1 cellular context compared by ENCODE assay signal in genomic region chr6:134821397-134821796, GRCh38.
TF ChIP-seq lines count a peak whose summit lies in the region.

No MANE protein-coding gene starts in this region.

TF ChIP-seq in HEK293, 187 proteins besides CTCF, POLR2A, EP300 and RAD21 (continued from another document and continues in another):
- TF ChIP-seq, protein P1, sequence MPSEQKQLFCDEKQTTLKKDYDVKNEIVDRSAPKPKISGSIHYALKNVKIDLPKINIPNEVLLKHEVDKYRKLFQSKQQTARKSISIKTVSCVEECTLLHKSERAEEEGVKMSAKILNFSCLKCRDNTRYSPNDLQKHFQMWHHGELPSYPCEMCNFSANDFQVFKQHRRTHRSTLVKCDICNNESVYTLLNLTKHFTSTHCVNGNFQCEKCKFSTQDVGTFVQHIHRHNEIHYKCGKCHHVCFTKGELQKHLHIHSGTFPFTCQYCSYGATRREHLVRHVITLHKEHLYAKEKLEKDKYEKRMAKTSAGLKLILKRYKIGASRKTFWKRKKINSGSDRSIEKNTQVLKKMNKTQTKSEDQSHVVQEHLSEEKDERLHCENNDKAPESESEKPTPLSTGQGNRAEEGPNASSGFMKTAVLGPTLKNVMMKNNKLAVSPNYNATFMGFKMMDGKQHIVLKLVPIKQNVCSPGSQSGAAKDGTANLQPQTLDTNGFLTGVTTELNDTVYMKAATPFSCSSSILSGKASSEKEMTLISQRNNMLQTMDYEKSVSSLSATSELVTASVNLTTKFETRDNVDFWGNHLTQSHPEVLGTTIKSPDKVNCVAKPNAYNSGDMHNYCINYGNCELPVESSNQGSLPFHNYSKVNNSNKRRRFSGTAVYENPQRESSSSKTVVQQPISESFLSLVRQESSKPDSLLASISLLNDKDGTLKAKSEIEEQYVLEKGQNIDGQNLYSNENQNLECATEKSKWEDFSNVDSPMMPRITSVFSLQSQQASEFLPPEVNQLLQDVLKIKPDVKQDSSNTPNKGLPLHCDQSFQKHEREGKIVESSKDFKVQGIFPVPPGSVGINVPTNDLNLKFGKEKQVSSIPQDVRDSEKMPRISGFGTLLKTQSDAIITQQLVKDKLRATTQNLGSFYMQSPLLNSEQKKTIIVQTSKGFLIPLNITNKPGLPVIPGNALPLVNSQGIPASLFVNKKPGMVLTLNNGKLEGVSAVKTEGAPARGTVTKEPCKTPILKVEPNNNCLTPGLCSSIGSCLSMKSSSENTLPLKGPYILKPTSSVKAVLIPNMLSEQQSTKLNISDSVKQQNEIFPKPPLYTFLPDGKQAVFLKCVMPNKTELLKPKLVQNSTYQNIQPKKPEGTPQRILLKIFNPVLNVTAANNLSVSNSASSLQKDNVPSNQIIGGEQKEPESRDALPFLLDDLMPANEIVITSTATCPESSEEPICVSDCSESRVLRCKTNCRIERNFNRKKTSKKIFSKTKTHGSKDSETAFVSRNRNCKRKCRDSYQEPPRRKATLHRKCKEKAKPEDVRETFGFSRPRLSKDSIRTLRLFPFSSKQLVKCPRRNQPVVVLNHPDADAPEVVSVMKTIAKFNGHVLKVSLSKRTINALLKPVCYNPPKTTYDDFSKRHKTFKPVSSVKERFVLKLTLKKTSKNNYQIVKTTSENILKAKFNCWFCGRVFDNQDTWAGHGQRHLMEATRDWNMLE (tag by site-specific recombination; conservative IDR thresholded peaks at IDR 0.05; ENCODE audit: low read depth) = no peak
- TF ChIP-seq SP2 (tag by site-specific recombination; IDR thresholded peaks at IDR 0.05) = no peak
- no peak for TF ChIP-seq ZEB2 (tag by site-specific recombination; IDR thresholded peaks at IDR 0.05)
- TF ChIP-seq OSR2 (tag by site-specific recombination; IDR thresholded peaks at IDR 0.05) = peak; percentile 50; the same call in 1 of the 2 replicates
- no peak for TF ChIP-seq HOXA7 (CRISPR knock-in tag; IDR thresholded peaks at IDR 0.05; ENCODE audit: borderline replicate concordance)
- TF ChIP-seq KLF9 (tag by site-specific recombination; IDR thresholded peaks at IDR 0.05; ENCODE audit: low read depth) = no peak
- no peak for TF ChIP-seq ZNF791 (tag by site-specific recombination; IDR thresholded peaks at IDR 0.05)
- TF ChIP-seq ZNF561 (tag by site-specific recombination; IDR thresholded peaks at IDR 0.05; ENCODE audit: borderline replicate concordance) = no peak
- no peak for TF ChIP-seq ZNF521 (tag by site-specific recombination; IDR thresholded peaks at IDR 0.05)
- TF ChIP-seq ZNF398 (tag by site-specific recombination; IDR thresholded peaks at IDR 0.05) = no peak
- TF ChIP-seq ZNF221 (tag by site-specific recombination; IDR thresholded peaks at IDR 0.05; ENCODE audit: borderline replicate concordance) = no peak
- TF ChIP-seq KLF1 (tag by site-specific recombination; IDR thresholded peaks at IDR 0.05) = no peak
- TF ChIP-seq ZFP3 (tag by site-specific recombination; IDR thresholded peaks at IDR 0.05; ENCODE audit: low read depth) = no peak
- no peak for TF ChIP-seq ZNF239 (tag by site-specific recombination; IDR thresholded peaks at IDR 0.05)
- no peak for TF ChIP-seq ZSCAN16 (tag by site-specific recombination; IDR thresholded peaks at IDR 0.05)
- no peak for TF ChIP-seq SP3 (tag by site-specific recombination; IDR thresholded peaks at IDR 0.05)
- 0 out of 2 replicates have a peak, but pooled peaks have one; percentile 10 for TF ChIP-seq TRIM28 (IDR thresholded peaks at IDR 0.05; ENCODE audit: borderline replicate concordance, low read length)
- no peak for TF ChIP-seq ZNF223 (tag by site-specific recombination; IDR thresholded peaks at IDR 0.05)
- TF ChIP-seq ZNF335 (tag by site-specific recombination; conservative IDR thresholded peaks at IDR 0.05) = no peak
- TF ChIP-seq GLI2 (tag by site-specific recombination; IDR thresholded peaks at IDR 0.05; ENCODE audit: borderline replicate concordance, low read depth) = no peak
- TF ChIP-seq, protein P2, sequence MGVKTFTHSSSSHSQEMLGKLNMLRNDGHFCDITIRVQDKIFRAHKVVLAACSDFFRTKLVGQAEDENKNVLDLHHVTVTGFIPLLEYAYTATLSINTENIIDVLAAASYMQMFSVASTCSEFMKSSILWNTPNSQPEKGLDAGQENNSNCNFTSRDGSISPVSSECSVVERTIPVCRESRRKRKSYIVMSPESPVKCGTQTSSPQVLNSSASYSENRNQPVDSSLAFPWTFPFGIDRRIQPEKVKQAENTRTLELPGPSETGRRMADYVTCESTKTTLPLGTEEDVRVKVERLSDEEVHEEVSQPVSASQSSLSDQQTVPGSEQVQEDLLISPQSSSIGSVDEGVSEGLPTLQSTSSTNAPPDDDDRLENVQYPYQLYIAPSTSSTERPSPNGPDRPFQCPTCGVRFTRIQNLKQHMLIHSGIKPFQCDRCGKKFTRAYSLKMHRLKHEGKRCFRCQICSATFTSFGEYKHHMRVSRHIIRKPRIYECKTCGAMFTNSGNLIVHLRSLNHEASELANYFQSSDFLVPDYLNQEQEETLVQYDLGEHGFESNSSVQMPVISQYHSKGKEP (tag by site-specific recombination; IDR thresholded peaks at IDR 0.05) = no peak
- TF ChIP-seq ZNF473 (tag by site-specific recombination; IDR thresholded peaks at IDR 0.05) = no peak
- TF ChIP-seq ZNF2 (tag by site-specific recombination; IDR thresholded peaks at IDR 0.05) = no peak
- peak; percentile 38; the same call in 1 of the 2 replicates for TF ChIP-seq ZNF843 (tag by site-specific recombination; IDR thresholded peaks at IDR 0.05)
- 0 out of 2 replicates have a peak, but pooled peaks have one; percentile 7 for TF ChIP-seq IKZF3 (tag by site-specific recombination; IDR thresholded peaks at IDR 0.05)
- no peak for TF ChIP-seq ZNF174 (tag by site-specific recombination; IDR thresholded peaks at IDR 0.05)
- no peak for TF ChIP-seq HIC1 (tag by site-specific recombination; IDR thresholded peaks at IDR 0.05)
- no peak for TF ChIP-seq ZBTB1 (tag by site-specific recombination; IDR thresholded peaks at IDR 0.05)
- TF ChIP-seq ZNF391 (tag by site-specific recombination; IDR thresholded peaks at IDR 0.05; ENCODE audit: borderline replicate concordance, low read depth) = no peak
- TF ChIP-seq, protein P3, sequence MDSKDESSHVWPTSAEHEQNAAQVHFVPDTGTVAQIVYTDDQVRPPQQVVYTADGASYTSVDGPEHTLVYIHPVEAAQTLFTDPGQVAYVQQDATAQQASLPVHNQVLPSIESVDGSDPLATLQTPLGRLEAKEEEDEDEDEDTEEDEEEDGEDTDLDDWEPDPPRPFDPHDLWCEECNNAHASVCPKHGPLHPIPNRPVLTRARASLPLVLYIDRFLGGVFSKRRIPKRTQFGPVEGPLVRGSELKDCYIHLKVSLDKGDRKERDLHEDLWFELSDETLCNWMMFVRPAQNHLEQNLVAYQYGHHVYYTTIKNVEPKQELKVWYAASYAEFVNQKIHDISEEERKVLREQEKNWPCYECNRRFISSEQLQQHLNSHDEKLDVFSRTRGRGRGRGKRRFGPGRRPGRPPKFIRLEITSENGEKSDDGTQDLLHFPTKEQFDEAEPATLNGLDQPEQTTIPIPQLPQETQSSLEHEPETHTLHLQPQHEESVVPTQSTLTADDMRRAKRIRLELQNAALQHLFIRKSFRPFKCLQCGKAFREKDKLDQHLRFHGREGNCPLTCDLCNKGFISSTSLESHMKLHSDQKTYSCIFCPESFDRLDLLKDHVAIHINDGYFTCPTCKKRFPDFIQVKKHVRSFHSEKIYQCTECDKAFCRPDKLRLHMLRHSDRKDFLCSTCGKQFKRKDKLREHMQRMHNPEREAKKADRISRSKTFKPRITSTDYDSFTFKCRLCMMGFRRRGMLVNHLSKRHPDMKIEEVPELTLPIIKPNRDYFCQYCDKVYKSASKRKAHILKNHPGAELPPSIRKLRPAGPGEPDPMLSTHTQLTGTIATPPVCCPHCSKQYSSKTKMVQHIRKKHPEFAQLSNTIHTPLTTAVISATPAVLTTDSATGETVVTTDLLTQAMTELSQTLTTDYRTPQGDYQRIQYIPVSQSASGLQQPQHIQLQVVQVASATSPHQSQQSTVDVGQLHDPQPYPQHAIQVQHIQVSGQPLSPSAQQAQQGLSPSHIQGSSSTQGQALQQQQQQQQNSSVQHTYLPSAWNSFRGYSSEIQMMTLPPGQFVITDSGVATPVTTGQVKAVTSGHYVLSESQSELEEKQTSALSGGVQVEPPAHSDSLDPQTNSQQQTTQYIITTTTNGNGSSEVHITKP (tag by site-specific recombination; IDR thresholded peaks at IDR 0.05) = peak; percentile 80
- no peak for TF ChIP-seq ZNF571 (tag by site-specific recombination; IDR thresholded peaks at IDR 0.05)
- no peak for TF ChIP-seq GLIS1 (tag by site-specific recombination; IDR thresholded peaks at IDR 0.05)
- TF ChIP-seq ZNF654 (tag by site-specific recombination; IDR thresholded peaks at IDR 0.05; ENCODE audit: low read depth) = no peak
- TF ChIP-seq GLIS2 (tag by site-specific recombination; IDR thresholded peaks at IDR 0.05) = no peak
- peak; percentile 66; the same call in 1 of the 2 replicates for TF ChIP-seq FEZF1 (tag by site-specific recombination; IDR thresholded peaks at IDR 0.05)
- no peak for TF ChIP-seq ZNF354C (tag by site-specific recombination; IDR thresholded peaks at IDR 0.05; ENCODE audit: borderline replicate concordance, low read depth)
- no peak for TF ChIP-seq HOXC10 (CRISPR knock-in tag; IDR thresholded peaks at IDR 0.05)
- no peak for TF ChIP-seq ZNF501 (tag by site-specific recombination; IDR thresholded peaks at IDR 0.05)
- no peak for TF ChIP-seq GLI4 (tag by site-specific recombination; IDR thresholded peaks at IDR 0.05)
- no peak for TF ChIP-seq PBX3 (CRISPR knock-in tag; IDR thresholded peaks at IDR 0.05)
- TF ChIP-seq SALL2 (tag by site-specific recombination; IDR thresholded peaks at IDR 0.05; ENCODE audit: borderline replicate concordance) = no peak
- no peak for TF ChIP-seq SETDB1 (IDR thresholded peaks at IDR 0.05; ENCODE audit: insufficient read length, low read length)
- TF ChIP-seq ZNF341 (tag by site-specific recombination; IDR thresholded peaks at IDR 0.05; ENCODE audit: low read depth) = no peak
- no peak for TF ChIP-seq ZNF184 (tag by site-specific recombination; IDR thresholded peaks at IDR 0.05)
- TF ChIP-seq ZNF544 (tag by site-specific recombination; IDR thresholded peaks at IDR 0.05) = no peak
- TF ChIP-seq ZNF658 (tag by site-specific recombination; IDR thresholded peaks at IDR 0.05) = no peak
- TF ChIP-seq ZNF610 (tag by site-specific recombination; IDR thresholded peaks at IDR 0.05; ENCODE audit: borderline replicate concordance) = no peak
- TF ChIP-seq ZNF701 (tag by site-specific recombination; IDR thresholded peaks at IDR 0.05) = no peak
- TF ChIP-seq ZBTB7A (tag by site-specific recombination; IDR thresholded peaks at IDR 0.05; ENCODE audit: low read depth) = no peak
- TF ChIP-seq ZNF624 (tag by site-specific recombination; IDR thresholded peaks at IDR 0.05) = no peak
- no peak for TF ChIP-seq ZNF10 (tag by site-specific recombination; IDR thresholded peaks at IDR 0.05)
